In genomic region chrX:103831342-103831802, GRCh38 we compare ENCODE assay signal across 9 cellular contexts. TPM values are rescaled to one million over a fixed set of nuclear protein-coding genes. Genes with fewer than 3 reads are reported as not detected.
DNase-seq lines count a peak whose midpoint lies in the region; ATAC-seq and TF ChIP-seq lines count a peak whose summit lies in the region.
"Had no signal": no experiment of that assay in that cellular context is flagged by ENCODE, and none has a peak within 500 bp of the region (broad histone marks: within the 10 kb centered on the region; RNA-seq: fewer than 3 reads in every experiment).

No MANE protein-coding gene starts in this region.

- H3K36me3 ChIP-seq in BE2C, result no peaks in the 10 kb centered on the region
- H3K36me3 ChIP-seq in kidney epithelial cell (ENCODE audit: control insufficient read depth, insufficient read depth, low read length), result no peaks in the 10 kb centered on the region
- H3K36me3 ChIP-seq in OCI-LY7 (ENCODE audit: insufficient read depth, low read length), result no peaks in the 10 kb centered on the region

- H3K4me2 ChIP-seq in OCI-LY7 (ENCODE audit: low read length), result no peak overlapping the region; the same call in 1 of the 2 replicates

- H3K79me2 ChIP-seq in OCI-LY7 (ENCODE audit: insufficient read depth, low read depth, low read length), result no peaks in the 10 kb centered on the region

- H3K4me1 ChIP-seq in BE2C, result no peaks in the 10 kb centered on the region
- H3K4me1 ChIP-seq in OCI-LY7 (ENCODE audit: insufficient read depth, low read length, poor library complexity, severe bottlenecking), result no peaks in the 10 kb centered on the region

- no peak overlapping the region for H2AFZ ChIP-seq in OCI-LY7 (ENCODE audit: low read length)

- no peaks in the 10 kb centered on the region for H4K20me1 ChIP-seq in OCI-LY7 (ENCODE audit: insufficient read depth, low read length)

- CTCF ChIA-PET in OCI-LY7 (lab: Charles Lee; ENCODE audit: unreplicated experiment), result no interaction called here

- no peak for DNase-seq in BE2C
- DNase-seq in KBM-7, result peak; percentile 46
- peak; percentile 24 for DNase-seq in astrocyte of the spinal cord (ENCODE audit: low read depth, low spot score)
- no peak for DNase-seq in kidney epithelial cell (ENCODE audit: low read depth)
- DNase-seq in substantia nigra (lab: John Stamatoyannopoulos, UW), result peak in 5 of 49 donors; percentile 31 to 60 (median 49)
- no peak for DNase-seq in NCI-H446 (lab: John Stamatoyannopoulos, UW)
- no peak for DNase-seq in OCI-LY7 (ENCODE audit: low spot score)

- POLR2A ChIA-PET in OCI-LY7 (lab: Charles Lee), result no interaction called here

- in situ Hi-C loops in KBM-7 (cut with MboI; ENCODE audit: low pct_unique_long_range_greater_than_20kb, low sequenced_read_pairs) (no loop called here), astrocyte of the spinal cord (cut with HindIII; ENCODE audit: low sequenced_read_pairs) (no loop called here)

- peak overlapping the region; percentile 30 for H3K27ac ChIP-seq in substantia nigra (ENCODE audit: low read depth, low read length, poor library complexity, severe bottlenecking)
- no peak overlapping the region for H3K27ac ChIP-seq in OCI-LY7 (ENCODE audit: low read depth, low read length, poor library complexity, severe bottlenecking)

- H3K27me3 ChIP-seq in BE2C, result peaks cover 8% of the 10 kb centered on the region; the same call in 1 of the 2 replicates
- peaks cover 3% of the 10 kb centered on the region for H3K27me3 ChIP-seq in kidney epithelial cell (ENCODE audit: control insufficient read depth, insufficient read depth, low read length)

- TF ChIP-seq CTCF in BE2C (IDR thresholded peaks at IDR 0.05; ENCODE audit: low read depth, low read length) (no peak), astrocyte of the spinal cord (IDR thresholded peaks at IDR 0.05; ENCODE audit: low read depth, low read length) (no peak), kidney epithelial cell (IDR thresholded peaks at IDR 0.05; ENCODE audit: insufficient read depth, low read length, poor library complexity, severe bottlenecking) (no peak), OCI-LY7 (conservative IDR thresholded peaks at IDR 0.05; ENCODE audit: low read length) (no peak)

- H3K9me2 ChIP-seq in OCI-LY7 (ENCODE audit: insufficient read depth, low read length), result no peaks in the 10 kb centered on the region

- ATAC-seq in GM18861 (IDR thresholded peaks at IDR 0.05; ENCODE audit: unreplicated experiment), result peak; percentile 79

- H3K4me3 ChIP-seq in BE2C (ENCODE audit: low read depth, low read length) (peak overlapping the region; percentile 60), astrocyte of the spinal cord (ENCODE audit: low read depth, low read length) (peak overlapping the region; percentile 53), kidney epithelial cell (ENCODE audit: low read depth, low read length) (peak overlapping the region; percentile 57), OCI-LY7 (ENCODE audit: low read depth, low read length, poor library complexity, severe bottlenecking) (no peak overlapping the region)

- intact Hi-C loops in OCI-LY7 (cut with micrococcal nuclease; ENCODE audit: unreplicated experiment), result no loop called here

- no TSS peak for BruUV-seq in OCI-LY7 (replicated peaks; lab: Mats Ljungman, UMichigan)

- H3K9me3 ChIP-seq in BE2C (no peaks in the 10 kb centered on the region), OCI-LY7 (ENCODE audit: low read length) (no peaks in the 10 kb centered on the region)

RNA-seq across cellular contexts. Expression of gene RAB9B, which starts 0.7 kb away (rescaled TPM):
- 0.11 TPM for polyA plus RNA-seq in BE2C (2012; ENCODE audit: insufficient read depth, insufficient read length, low read depth)
- total RNA-seq in kidney epithelial cell, result 0.33 and 0.34 TPM in 2 replicates
- 1.3 and 2.2 TPM in 2 replicates for total RNA-seq in OCI-LY7 (2014; rRNA removed; shearing (Covaris generic))
- total RNA-seq in OCI-LY7 (2022), result 1.4 TPM in 2 replicates

RNA-seq across cellular contexts. Expression of gene PLP1, which starts 54.7 kb away (rescaled TPM):
- 0.15 TPM for polyA plus RNA-seq in BE2C (2012; ENCODE audit: insufficient read depth, insufficient read length, low read depth)
- total RNA-seq in kidney epithelial cell (not detected in 2 replicates), OCI-LY7 (2022) (not detected in 2 replicates)
- total RNA-seq in OCI-LY7 (2014; rRNA removed; shearing (Covaris generic)), result not detected in 2 replicates
- total RNA-seq: lung microvascular endothelial cell had no signal

Comparison
In these comparisons a context has a peak if more than half of its experiments do, and no peak if none do; other contexts are left out.
1. DNase-seq: peak in KBM-7 (single experiment) and astrocyte of the spinal cord (single experiment); none in BE2C (single experiment), kidney epithelial cell (single experiment), NCI-H446 (0 of 2) and OCI-LY7 (single experiment).